In genomic region chr1:204152310-204153044, GRCh38 we compare ENCODE assay signal across 8 cellular contexts. TPM values are rescaled to one million over a fixed set of nuclear protein-coding genes. Genes with fewer than 3 reads are reported as not detected.
DNase-seq lines count a peak whose midpoint lies in the region; ATAC-seq and TF ChIP-seq lines count a peak whose summit lies in the region.

No MANE protein-coding gene starts in this region.

- peak overlapping the region; percentile 70 for H3K4me3 ChIP-seq in GM23248
- H3K4me3 ChIP-seq in WERI-Rb-1 (ENCODE audit: low read depth, low read length): peak overlapping the region; percentile 60
- H3K4me3 ChIP-seq in heart left ventricle: peak overlapping the region; percentile 42 to 89 (median 70)
- H3K4me3 ChIP-seq in retinal pigment epithelial cell (ENCODE audit: low read length): peak overlapping the region; percentile 53

- no peaks in the 10 kb centered on the region for H3K27me3 ChIP-seq in GM23248 (replicated peaks; ENCODE audit: insufficient read depth)
- H3K27me3 ChIP-seq in WERI-Rb-1 (ENCODE audit: insufficient read depth, low read depth, severe bottlenecking): no peaks in the 10 kb centered on the region
- H3K27me3 ChIP-seq in heart left ventricle: peaks cover 0 to 10% (median 0%) of the 10 kb centered on the region in 9 donors

- H3K9me3 ChIP-seq in GM23248 (ENCODE audit: low read depth): no peaks in the 10 kb centered on the region
- H3K9me3 ChIP-seq in WERI-Rb-1 (ENCODE audit: severe bottlenecking): no peaks in the 10 kb centered on the region
- H3K9me3 ChIP-seq in heart left ventricle: no peaks in the 10 kb centered on the region

- intact Hi-C loops in heart left ventricle (cut with DNase I): no loop called here

- peak overlapping the region; percentile 70 for H3K9ac ChIP-seq in GM23248

- ATAC-seq in heart left ventricle: peak in 1 of 4 donors; percentile 6
- no peak for ATAC-seq in HG02763 (IDR thresholded peaks at IDR 0.05; ENCODE audit: unreplicated experiment)

- no peak for DNase-seq in GM23248
- no peak for DNase-seq in WERI-Rb-1
- DNase-seq in heart left ventricle: peak in 1 of 5 donors; percentile 28
- DNase-seq in retinal pigment epithelial cell (ENCODE audit: low read depth): no peak
- no peak for DNase-seq in amniotic stem cell (lab: John Stamatoyannopoulos, UW)
- no peak for DNase-seq in mesenteric fat pad (ENCODE audit: low spot score)
- no peak for DNase-seq in effector CD8-positive, alpha-beta T cell (lab: John Stamatoyannopoulos, UW)

- H3K79me2 ChIP-seq in GM23248 (ENCODE audit: insufficient read depth): no peaks in the 10 kb centered on the region

- H3K36me3 ChIP-seq in GM23248 (ENCODE audit: low read depth): no peaks in the 10 kb centered on the region
- H3K36me3 ChIP-seq in WERI-Rb-1: peaks cover 7% of the 10 kb centered on the region
- no peaks in the 10 kb centered on the region for H3K36me3 ChIP-seq in heart left ventricle

- H3K4me2 ChIP-seq in GM23248 (ENCODE audit: unreplicated experiment): peak overlapping the region; percentile 73

- peak overlapping the region; percentile 79 for H2AFZ ChIP-seq in GM23248

- in situ Hi-C loops in GM23248 (cut with MboI): no loop called here

- TF ChIP-seq POLR2A in heart left ventricle (IDR thresholded peaks at IDR 0.05): no peak

- no peaks in the 10 kb centered on the region for H4K20me1 ChIP-seq in GM23248 (ENCODE audit: insufficient read depth)

- H3K27ac ChIP-seq in GM23248 (no peak overlapping the region), WERI-Rb-1 (peak overlapping the region; percentile 57), heart left ventricle (peak overlapping the region in 6 of 12 donors; percentile 17 to 78 (median 64))

- WGBS in GM23248 (ENCODE audit: low coverage in 1 of 2, low lambda C conversion rate in 2 of 2, missing lambda C conversion rate in 2 of 2), 2 experiments: 48 to 75% methylated on average over 15 to 24 of the region's 25 CpGs
- 30 to 71% (median 47%) methylated on average over 10 to 25 of the region's 25 CpGs for WGBS in heart left ventricle, 4 donors

- no peaks in the 10 kb centered on the region for H3K9me2 ChIP-seq in GM23248 (ENCODE audit: insufficient read depth)

- no peaks in the 10 kb centered on the region; the same call in 1 of the 2 replicates for H3F3A ChIP-seq in GM23248 (ENCODE audit: insufficient read depth)

- H3K4me1 ChIP-seq in GM23248 (ENCODE audit: insufficient read depth) (no peaks in the 10 kb centered on the region), heart left ventricle (peaks cover 0 to 27% (median 10%) of the 10 kb centered on the region in 12 donors)

- peak; percentile 27; the same call in 1 of the 2 replicates for TF ChIP-seq CTCF in WERI-Rb-1 (IDR thresholded peaks at IDR 0.05; ENCODE audit: low read depth, low read length)
- no peak for TF ChIP-seq CTCF in heart left ventricle (IDR thresholded peaks at IDR 0.05)
- TF ChIP-seq CTCF in retinal pigment epithelial cell (conservative IDR thresholded peaks at IDR 0.05; ENCODE audit: low read depth, low read length): no peak

RNA-seq across cellular contexts. Expression of gene ETNK2, which starts 0.6 kb away (rescaled TPM):
- total RNA-seq in GM23248 (2014; rRNA removed; shearing (Covaris generic)): 4.2 and 6.1 TPM in 2 replicates
- 5.0 and 5.2 TPM in 2 replicates for polyA plus RNA-seq in GM23248 (2016; fragmentation: Nextera tagmentation; extraction: Ambion mirVana)
- 10 to 100 TPM in 1 of 9 donors, 1 to 10 TPM in 8; 1.1 to 16.3 (median 2.5) TPM for total RNA-seq in heart left ventricle
- polyA plus RNA-seq in heart left ventricle: 1 to 10 TPM; 3.0 to 6.5 TPM
- 6.1 TPM for total RNA-seq in mesenteric fat pad

RNA-seq across cellular contexts. Expression of gene REN, which starts 13.7 kb away (rescaled TPM):
- not detected in 2 replicates for total RNA-seq in GM23248 (2014; rRNA removed; shearing (Covaris generic))
- polyA plus RNA-seq in GM23248 (2016; fragmentation: Nextera tagmentation; extraction: Ambion mirVana): not detected in 2 replicates
- total RNA-seq in heart left ventricle: not detected
- polyA plus RNA-seq in heart left ventricle: not detected
- total RNA-seq in mesenteric fat pad: 1.3 TPM

RNA-seq across cellular contexts. Expression of gene KISS1, which starts 43.8 kb away (rescaled TPM):
- total RNA-seq in GM23248 (2014; rRNA removed; shearing (Covaris generic)): not detected in 2 replicates
- polyA plus RNA-seq in GM23248 (2016; fragmentation: Nextera tagmentation; extraction: Ambion mirVana): not detected in 2 replicates
- not detected for total RNA-seq in heart left ventricle
- polyA plus RNA-seq in heart left ventricle: not detected
- total RNA-seq in mesenteric fat pad: not detected
